ENCODE assay signal across 8 cellular contexts in genomic region chr5:151770383-151771258, GRCh38. TPM values are rescaled to one million over a fixed set of nuclear protein-coding genes. Genes with fewer than 3 reads are reported as not detected.
A peak's percentile ranks its signal among the peaks of the same experiment; 100 is the strongest.
DNase-seq lines count a peak whose midpoint lies in the region; ATAC-seq and TF ChIP-seq lines count a peak whose summit lies in the region.

No MANE protein-coding gene starts in this region.

- H3K4me3 ChIP-seq in WI38 (ENCODE audit: low read depth, low read length) (peak overlapping the region; percentile 56), fibroblast of lung (replicated peaks in 1 of 4; ENCODE audit: control extremely low read depth in 1 of 4, insufficient read depth in 1 of 4, low read depth in 3 of 4, low read length in 4 of 4) (peak overlapping the region; percentile 23 to 63 (median 46)), thymus (ENCODE audit: low read length) (peak overlapping the region; percentile 76)

- H3K4me1 ChIP-seq in fibroblast of lung (ENCODE audit: control insufficient read depth, extremely low read depth, insufficient read depth, low read length) (peaks cover 3% of the 10 kb centered on the region), thymus (ENCODE audit: control insufficient read depth, insufficient read depth, low read length) (peaks cover 12% of the 10 kb centered on the region)

- peak; percentile 51 for DNase-seq in GM10266 (ENCODE audit: extremely low spot score)
- peak; percentile 70 for DNase-seq in HFFc6
- DNase-seq in NCI-H1092 (lab: John Stamatoyannopoulos, UW), result peak; percentile 9
- DNase-seq in fibroblast of lung (ENCODE audit: low read depth in 2 of 2), result peak; percentile 66 to 85
- DNase-seq in naive thymus-derived CD8-positive, alpha-beta T cell, result peak in 4 of 10 donors; percentile 2 to 61 (median 51)

- no peak overlapping the region for H3K27ac Mint-ChIP-seq in HFFc6
- peak overlapping the region in 3 of 10 donors; percentile 89 to 90 (median 89) for H3K27ac Mint-ChIP-seq in naive thymus-derived CD8-positive, alpha-beta T cell

- POLR2A ChIA-PET in naive thymus-derived CD8-positive, alpha-beta T cell (lab: Charles Lee), result interaction anchor here (0.6 to 5.9 kb wide), 34 partner anchors 11 to 1360 kb away, joined by 3 to 152 read pairs (median 4); partner anchors contain the start of genes ATOX1, CCDC69, GM2A and RBM22

- H3K36me3 Mint-ChIP-seq in HFFc6 (ENCODE audit: low read depth), result peaks cover 19% of the 10 kb centered on the region
- H3K36me3 Mint-ChIP-seq in naive thymus-derived CD8-positive, alpha-beta T cell, result peaks cover 0 to 3% (median 0%) of the 10 kb centered on the region in 3 donors

- no peaks in the 10 kb centered on the region; the same call in 1 of the 2 replicates for H3K27me3 Mint-ChIP-seq in HFFc6 (ENCODE audit: insufficient read depth)
- H3K27me3 Mint-ChIP-seq in naive thymus-derived CD8-positive, alpha-beta T cell, result no peaks in the 10 kb centered on the region

- H3K4me1 Mint-ChIP-seq in HFFc6 (ENCODE audit: low read depth), result peaks cover 26% of the 10 kb centered on the region
- peaks cover 16 to 38% (median 37%) of the 10 kb centered on the region in 4 donors for H3K4me1 Mint-ChIP-seq in naive thymus-derived CD8-positive, alpha-beta T cell

- peak overlapping the region; percentile 96 for H3K27ac ChIP-seq in 22Rv1
- H3K27ac ChIP-seq in fibroblast of lung (ENCODE audit: insufficient read depth, low read length), result peak overlapping the region; percentile 93
- peak overlapping the region; percentile 96 for H3K27ac ChIP-seq in thymus (ENCODE audit: low read depth)

- H3K9ac ChIP-seq in fibroblast of lung (ENCODE audit: insufficient read depth, low read length), result peak overlapping the region; percentile 83

- ATAC-seq in naive thymus-derived CD8-positive, alpha-beta T cell, result peak; percentile 5 to 27

- peaks cover 36% of the 10 kb centered on the region for H3K79me2 ChIP-seq in fibroblast of lung (ENCODE audit: control insufficient read depth, insufficient read depth, low read length)

- 13% methylated on average over 75 of the region's 75 CpGs for WGBS in thymus

- no peaks in the 10 kb centered on the region for H3K36me3 ChIP-seq in fibroblast of lung (ENCODE audit: control insufficient read depth, insufficient read depth, low read length)
- H3K36me3 ChIP-seq in thymus (ENCODE audit: control insufficient read depth, insufficient read depth), result no peaks in the 10 kb centered on the region

- TF ChIP-seq CTCF in 22Rv1 (IDR thresholded peaks at IDR 0.05) (no peak), GM10266 (IDR thresholded peaks at IDR 0.05; ENCODE audit: control insufficient read depth, insufficient read depth, low read depth, missing control alignments) (peak; percentile 17), HFFc6 (IDR thresholded peaks at IDR 0.05) (no peak), WI38 (IDR thresholded peaks at IDR 0.05; ENCODE audit: low read depth, low read length) (no peak), fibroblast of lung (conservative IDR thresholded peaks at IDR 0.05 in 1 of 2, IDR thresholded peaks at IDR 0.05 in 1 of 2; ENCODE audit: low read depth in 1 of 2, low read length in 2 of 2) (no peak)

- H3K9me3 Mint-ChIP-seq in HFFc6, result no peaks in the 10 kb centered on the region
- no peaks in the 10 kb centered on the region for H3K9me3 Mint-ChIP-seq in naive thymus-derived CD8-positive, alpha-beta T cell

- peaks cover 9% of the 10 kb centered on the region for H4K20me1 ChIP-seq in fibroblast of lung (ENCODE audit: control insufficient read depth, extremely low read depth, insufficient read depth, low read length)

- no peaks in the 10 kb centered on the region for H3K9me3 ChIP-seq in fibroblast of lung (ENCODE audit: control insufficient read depth, insufficient read depth, low read depth, low read length)
- H3K9me3 ChIP-seq in thymus (ENCODE audit: control insufficient read depth), result no peaks in the 10 kb centered on the region

- H2AFZ ChIP-seq in fibroblast of lung (ENCODE audit: low read length), result peak overlapping the region; percentile 54

- peak overlapping the region; percentile 91 for H3K4me2 ChIP-seq in fibroblast of lung (ENCODE audit: extremely low read depth, insufficient read depth, low read length)

- H3K4me3 Mint-ChIP-seq in HFFc6, result no peak overlapping the region; the same call in 1 of the 2 replicates
- peak overlapping the region in 2 of 10 donors; percentile 70 to 77 for H3K4me3 Mint-ChIP-seq in naive thymus-derived CD8-positive, alpha-beta T cell

- H3K27me3 ChIP-seq in fibroblast of lung (ENCODE audit: control insufficient read depth, insufficient read depth, low read length) (no peaks in the 10 kb centered on the region), thymus (ENCODE audit: control insufficient read depth, insufficient read depth) (no peaks in the 10 kb centered on the region)

RNA-seq across cellular contexts. Expression of gene G3BP1, which starts 1.1 kb away (rescaled TPM):
- total RNA-seq in HFFc6 (2021; fragmentation: NEBNext Ultra II Directional; extraction: Animal tissue kit (Norgen Biotek cat#: 25700)), result 100 to 1,000 TPM; 242 to 284 (median 245) TPM
- 110 and 132 TPM in 2 replicates for total RNA-seq in fibroblast of lung
- polyA plus RNA-seq in fibroblast of lung (68.2 and 89.9 TPM in 2 replicates), thymus (48.2 TPM)
- polyA plus RNA-seq in fibroblast of lung (2012), result 117 and 143 TPM in 2 replicates
- 100.0 and 206 TPM in 2 replicates for polyA minus RNA-seq in fibroblast of lung (ENCODE audit: low replicate concordance)
- total RNA-seq in naive thymus-derived CD8-positive, alpha-beta T cell, result 100 to 1,000 TPM; 179 to 188 TPM
- 100 to 1,000 TPM; 128 to 145 (median 145) TPM for polyA plus RNA-seq in naive thymus-derived CD8-positive, alpha-beta T cell

RNA-seq across cellular contexts. Expression of gene ATOX1, which starts 12.2 kb away (rescaled TPM):
- 100 to 1,000 TPM; 148 to 185 (median 155) TPM for total RNA-seq in HFFc6 (2021; fragmentation: NEBNext Ultra II Directional; extraction: Animal tissue kit (Norgen Biotek cat#: 25700))
- total RNA-seq in fibroblast of lung, result 48.5 and 59.9 TPM in 2 replicates
- polyA plus RNA-seq in fibroblast of lung (245 and 375 TPM in 2 replicates), thymus (145 TPM)
- polyA plus RNA-seq in fibroblast of lung (2012), result 286 and 292 TPM in 2 replicates
- 169 and 197 TPM in 2 replicates for polyA minus RNA-seq in fibroblast of lung (ENCODE audit: low replicate concordance)
- 10 to 100 TPM; 26.8 to 32.7 TPM for total RNA-seq in naive thymus-derived CD8-positive, alpha-beta T cell
- polyA plus RNA-seq in naive thymus-derived CD8-positive, alpha-beta T cell, result 10 to 100 TPM; 50.9 to 58.7 (median 58.0) TPM
